1 cellular context compared by ENCODE assay signal in the genomic region with DNA sequence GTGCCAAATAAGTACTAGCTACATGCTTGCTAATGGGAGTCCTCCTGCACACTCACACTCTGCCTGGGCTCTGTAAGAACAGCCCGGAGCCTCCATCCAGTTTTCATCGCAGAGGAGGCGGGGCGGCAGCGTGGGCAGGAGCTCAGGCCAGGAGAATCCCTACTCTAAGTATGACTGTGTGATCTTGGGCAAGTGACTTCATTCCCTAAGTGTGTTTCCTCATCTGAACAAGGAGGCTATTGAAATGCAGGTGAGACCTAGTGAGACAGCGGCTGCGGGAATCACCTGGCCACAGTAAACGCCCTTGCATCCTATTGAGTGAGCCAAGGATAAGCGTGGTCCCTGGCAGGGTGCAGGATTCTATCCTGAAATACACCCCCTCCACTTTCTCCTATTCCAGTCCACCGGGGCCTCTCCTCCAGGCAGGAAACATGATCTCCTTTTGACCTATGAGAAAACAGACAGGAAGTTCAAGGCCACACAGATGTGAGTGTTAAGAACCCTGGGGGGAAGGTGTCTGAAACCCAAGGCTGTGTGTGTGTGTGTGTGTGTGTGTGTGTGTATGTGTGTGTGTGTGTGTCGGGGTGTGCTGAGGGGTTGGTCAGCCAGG.
TF ChIP-seq lines count a peak whose summit lies in the region.

No MANE protein-coding gene starts in this region.

TF ChIP-seq in HEK293, 187 proteins besides CTCF, POLR2A, EP300 and RAD21 (continued from another document and continues in another):
- TF ChIP-seq ZSCAN4 (tag by site-specific recombination; IDR thresholded peaks at IDR 0.05): peak; percentile 91
- no peak for TF ChIP-seq ZNF155 (tag by site-specific recombination; IDR thresholded peaks at IDR 0.05)
- TF ChIP-seq ZNF223 (tag by site-specific recombination; IDR thresholded peaks at IDR 0.05): no peak
- TF ChIP-seq ZNF324 (tag by site-specific recombination; IDR thresholded peaks at IDR 0.05): no peak; the same call in 1 of the 2 replicates
- no peak for TF ChIP-seq HIC1 (tag by site-specific recombination; IDR thresholded peaks at IDR 0.05)
- no peak for TF ChIP-seq ZNF266 (tag by site-specific recombination; IDR thresholded peaks at IDR 0.05; ENCODE audit: low read depth)
- TF ChIP-seq ZNF121 (tag by site-specific recombination; IDR thresholded peaks at IDR 0.05): no peak
- TF ChIP-seq KLF10 (tag by site-specific recombination; IDR thresholded peaks at IDR 0.05): no peak
- peak; percentile 73; the same call in 1 of the 2 replicates for TF ChIP-seq ZSCAN18 (tag by site-specific recombination; IDR thresholded peaks at IDR 0.05)
- no peak for TF ChIP-seq ZNF624 (tag by site-specific recombination; IDR thresholded peaks at IDR 0.05)
- no peak for TF ChIP-seq ZBTB6 (tag by site-specific recombination; IDR thresholded peaks at IDR 0.05)
- no peak for TF ChIP-seq ZNF664 (tag by site-specific recombination; IDR thresholded peaks at IDR 0.05)
- TF ChIP-seq, protein P1, sequence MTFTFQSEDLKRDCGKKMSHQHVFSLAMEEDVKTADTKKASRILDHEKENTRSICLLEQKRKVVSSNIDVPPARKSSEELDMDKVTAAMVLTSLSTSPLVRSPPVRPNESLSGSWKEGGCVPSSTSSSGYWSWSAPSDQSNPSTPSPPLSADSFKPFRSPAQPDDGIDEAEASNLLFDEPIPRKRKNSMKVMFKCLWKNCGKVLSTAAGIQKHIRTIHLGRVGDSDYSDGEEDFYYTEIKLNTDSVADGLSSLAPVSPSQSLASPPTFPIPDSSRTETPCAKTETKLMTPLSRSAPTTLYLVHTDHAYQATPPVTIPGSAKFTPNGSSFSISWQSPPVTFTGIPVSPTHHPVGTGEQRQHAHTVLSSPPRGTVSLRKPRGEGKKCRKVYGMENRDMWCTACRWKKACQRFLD (tag by site-specific recombination; IDR thresholded peaks at IDR 0.05): no peak
- no peak for TF ChIP-seq TCF7L2 (IDR thresholded peaks at IDR 0.05; ENCODE audit: borderline replicate concordance, low read depth, low read length)
- no peak for TF ChIP-seq ZNF558 (tag by site-specific recombination; IDR thresholded peaks at IDR 0.05)
- TF ChIP-seq SCRT1 (tag by site-specific recombination; IDR thresholded peaks at IDR 0.05; ENCODE audit: borderline replicate concordance): no peak
- TF ChIP-seq ZBTB21 (tag by site-specific recombination; IDR thresholded peaks at IDR 0.05): no peak
- TF ChIP-seq ZNF560 (tag by site-specific recombination; IDR thresholded peaks at IDR 0.05; ENCODE audit: borderline replicate concordance): no peak
- no peak for TF ChIP-seq ZNF768 (tag by site-specific recombination; IDR thresholded peaks at IDR 0.05)
- TF ChIP-seq BCL11A (tag by site-specific recombination; IDR thresholded peaks at IDR 0.05; ENCODE audit: low read depth): 0 out of 2 replicates have a peak, but pooled peaks have one; percentile 19
- TF ChIP-seq GFI1B (tag by site-specific recombination; IDR thresholded peaks at IDR 0.05): no peak
- peak; percentile 79 for TF ChIP-seq ZFHX2 (tag by site-specific recombination; conservative IDR thresholded peaks at IDR 0.05)
- TF ChIP-seq ZNF248 (tag by site-specific recombination; IDR thresholded peaks at IDR 0.05): no peak
- TF ChIP-seq ZNF280D (tag by site-specific recombination; IDR thresholded peaks at IDR 0.05): no peak
- no peak for TF ChIP-seq FEZF1 (tag by site-specific recombination; IDR thresholded peaks at IDR 0.05)
- peak; percentile 66 for TF ChIP-seq ZBTB48 (tag by site-specific recombination; IDR thresholded peaks at IDR 0.05)
- TF ChIP-seq ZNF785 (tag by site-specific recombination; IDR thresholded peaks at IDR 0.05): peak; percentile 42; the same call in 1 of the 2 replicates
- no peak for TF ChIP-seq GLI4 (tag by site-specific recombination; IDR thresholded peaks at IDR 0.05)
- TF ChIP-seq ZNF830 (tag by site-specific recombination; IDR thresholded peaks at IDR 0.05; ENCODE audit: low read depth): no peak
- 0 out of 2 replicates have a peak, but pooled peaks have one; percentile 23 for TF ChIP-seq KLF1 (tag by site-specific recombination; IDR thresholded peaks at IDR 0.05)
- TF ChIP-seq SP7 (tag by site-specific recombination; IDR thresholded peaks at IDR 0.05): peak; percentile 62
- peak; percentile 46; the same call in 1 of the 2 replicates for TF ChIP-seq ZEB2 (tag by site-specific recombination; IDR thresholded peaks at IDR 0.05)
- TF ChIP-seq HOXD13 (CRISPR knock-in tag; IDR thresholded peaks at IDR 0.05; ENCODE audit: borderline replicate concordance): no peak
- TF ChIP-seq ZNF274 (IDR thresholded peaks at IDR 0.05; ENCODE audit: low read length): no peak
- no peak for TF ChIP-seq ZNF274 (tag by site-specific recombination; IDR thresholded peaks at IDR 0.05; ENCODE audit: borderline replicate concordance)
- 0 out of 2 replicates have a peak, but pooled peaks have one; percentile 47 for TF ChIP-seq ZNF391 (tag by site-specific recombination; IDR thresholded peaks at IDR 0.05; ENCODE audit: borderline replicate concordance, low read depth)
- TF ChIP-seq ZNF335 (tag by site-specific recombination; conservative IDR thresholded peaks at IDR 0.05): no peak
- no peak for TF ChIP-seq ZSCAN16 (tag by site-specific recombination; IDR thresholded peaks at IDR 0.05)
- no peak for TF ChIP-seq ZNF350 (tag by site-specific recombination; IDR thresholded peaks at IDR 0.05)
- no peak; the same call in 1 of the 2 replicates for TF ChIP-seq ZNF629 (tag by site-specific recombination; IDR thresholded peaks at IDR 0.05)
- no peak for TF ChIP-seq ZNF48 (tag by site-specific recombination; IDR thresholded peaks at IDR 0.05)
- TF ChIP-seq PRDM10 (tag by site-specific recombination; IDR thresholded peaks at IDR 0.05): peak; percentile 97
- TF ChIP-seq KLF7 (tag by site-specific recombination; IDR thresholded peaks at IDR 0.05; ENCODE audit: borderline replicate concordance): no peak
- no peak for TF ChIP-seq ZNF660 (tag by site-specific recombination; IDR thresholded peaks at IDR 0.05)
- no peak for TF ChIP-seq ZSCAN30 (tag by site-specific recombination; IDR thresholded peaks at IDR 0.05)
- TF ChIP-seq ZNF302 (tag by site-specific recombination; IDR thresholded peaks at IDR 0.05; ENCODE audit: low read depth): no peak
- no peak for TF ChIP-seq ZNF621 (tag by site-specific recombination; IDR thresholded peaks at IDR 0.05)
- TF ChIP-seq BCL6B (tag by site-specific recombination; IDR thresholded peaks at IDR 0.05): no peak
- TF ChIP-seq ZBTB17 (tag by site-specific recombination; IDR thresholded peaks at IDR 0.05): peak; percentile 66
